In genomic region chr1:205749094-205749825, GRCh38 we compare ENCODE assay signal across 8 cellular contexts. TPM values are rescaled to one million over a fixed set of nuclear protein-coding genes. Genes with fewer than 3 reads are reported as not detected.
DNase-seq lines count a peak whose midpoint lies in the region; ATAC-seq and TF ChIP-seq lines count a peak whose summit lies in the region.

No MANE protein-coding gene starts in this region.

- H3K27me3 ChIP-seq in gastroesophageal sphincter: no peaks in the 10 kb centered on the region
- H3K27me3 ChIP-seq in neutrophil: no peaks in the 10 kb centered on the region
- H3K27me3 ChIP-seq in subcutaneous abdominal adipose tissue (ENCODE audit: control insufficient read depth in 5 of 5, insufficient read depth in 4 of 5, low read length in 5 of 5): no peaks in the 10 kb centered on the region

- H3K4me3 Mint-ChIP-seq in activated naive CD4-positive, alpha-beta T cell treated with anti-CD3 and anti-CD28 coated beads for 36 hours: peak overlapping the region; percentile 95

- H3K9me3 Mint-ChIP-seq in activated naive CD4-positive, alpha-beta T cell treated with anti-CD3 and anti-CD28 coated beads for 36 hours: no peaks in the 10 kb centered on the region

- H3K4me3 ChIP-seq in NB4 (ENCODE audit: low read depth, low read length): peak overlapping the region; percentile 87
- H3K4me3 ChIP-seq in gastroesophageal sphincter: peak overlapping the region; percentile 92 to 93
- H3K4me3 ChIP-seq in neutrophil (ENCODE audit: low read depth in 1 of 2, low read length in 1 of 2): peak overlapping the region; percentile 87 to 92
- H3K4me3 ChIP-seq in subcutaneous abdominal adipose tissue (ENCODE audit: low read depth in 1 of 5, low read length in 5 of 5): peak overlapping the region; percentile 67 to 97 (median 91)

- peak overlapping the region; percentile 100 for H3K27ac Mint-ChIP-seq in activated naive CD4-positive, alpha-beta T cell treated with anti-CD3 and anti-CD28 coated beads for 36 hours

- peaks cover 29% of the 10 kb centered on the region for H3K36me3 Mint-ChIP-seq in activated naive CD4-positive, alpha-beta T cell treated with anti-CD3 and anti-CD28 coated beads for 36 hours (ENCODE audit: low read depth)

- DNase-seq in GM04504 (ENCODE audit: low read depth) (peak; percentile 85), NB4 (ENCODE audit: low read depth) (peak; percentile 98), SK-MEL-5 (ENCODE audit: low read depth, low spot score) (peak; percentile 94)
- DNase-seq in activated naive CD4-positive, alpha-beta T cell treated with anti-CD3 and anti-CD28 coated beads for 36 hours: peak; percentile 98

- TF ChIP-seq CTCF in NB4 (IDR thresholded peaks at IDR 0.05; ENCODE audit: low read depth, low read length) (no peak), gastroesophageal sphincter (IDR thresholded peaks at IDR 0.05) (peak in 2 of 4 experiments; percentile 7 to 37), neutrophil (IDR thresholded peaks at IDR 0.05) (peak; percentile 8)

- intact Hi-C loops in activated naive CD4-positive, alpha-beta T cell treated with anti-CD3 and anti-CD28 coated beads for 36 hours (cut with micrococcal nuclease): loop anchor here (1.0 to 2.0 kb wide), 3 partner anchors 23 to 38 kb away; no protein-coding TSS in a partner anchor

- TF ChIP-seq POLR2A in NB4 (IDR thresholded peaks at IDR 0.05; ENCODE audit: extremely low read depth, insufficient read length): no peak
- TF ChIP-seq POLR2A in gastroesophageal sphincter (IDR thresholded peaks at IDR 0.05): peak; percentile 84 to 85

- no peaks in the 10 kb centered on the region for H3K27me3 Mint-ChIP-seq in activated naive CD4-positive, alpha-beta T cell treated with anti-CD3 and anti-CD28 coated beads for 36 hours (ENCODE audit: low read depth)

- no peaks in the 10 kb centered on the region for H3K9me3 ChIP-seq in gastroesophageal sphincter
- H3K9me3 ChIP-seq in neutrophil: no peaks in the 10 kb centered on the region
- H3K9me3 ChIP-seq in subcutaneous abdominal adipose tissue (ENCODE audit: control insufficient read depth in 5 of 5, low read length in 5 of 5): no peaks in the 10 kb centered on the region

- CTCF ChIA-PET in activated naive CD4-positive, alpha-beta T cell treated with anti-CD3 and anti-CD28 coated beads for 36 hours (lab: Charles Lee): interaction anchor here (0.6 to 2.1 kb wide), 6 partner anchors 11 to 40 kb away, joined by 3 to 13 read pairs (median 4); no protein-coding TSS in a partner anchor

- ATAC-seq in HG02571 (IDR thresholded peaks at IDR 0.05; ENCODE audit: unreplicated experiment) (peak; percentile 68), gastroesophageal sphincter (peak; percentile 89)

- H3K36me3 ChIP-seq in gastroesophageal sphincter (no peaks in the 10 kb centered on the region), neutrophil (no peaks in the 10 kb centered on the region), subcutaneous abdominal adipose tissue (ENCODE audit: control insufficient read depth in 5 of 5, insufficient read depth in 5 of 5, low read length in 5 of 5) (no peaks in the 10 kb centered on the region)

- H3K4me1 ChIP-seq in gastroesophageal sphincter: peaks cover 3 to 46% (median 16%) of the 10 kb centered on the region in 3 donors
- peaks cover 12 to 15% of the 10 kb centered on the region in 2 experiments for H3K4me1 ChIP-seq in neutrophil (ENCODE audit: control insufficient read depth in 1 of 2, insufficient read depth in 1 of 2, low read depth in 1 of 2, low read length in 1 of 2)
- peaks cover 3 to 35% (median 30%) of the 10 kb centered on the region in 5 donors for H3K4me1 ChIP-seq in subcutaneous abdominal adipose tissue (ENCODE audit: control insufficient read depth in 5 of 5, insufficient read depth in 5 of 5, low read length in 5 of 5)

- in situ Hi-C loops in SK-MEL-5 (cut with HindIII; ENCODE audit: low pct_unique_long_range_greater_than_20kb, low sequenced_read_pairs): no loop called here

- TF ChIP-seq EP300 in gastroesophageal sphincter (IDR thresholded peaks at IDR 0.05): no peak

- H3K27ac ChIP-seq in gastroesophageal sphincter (peak overlapping the region; percentile 96 to 100 (median 98)), neutrophil (peak overlapping the region; percentile 89), subcutaneous abdominal adipose tissue (ENCODE audit: low read depth, low read length) (peak overlapping the region; percentile 87)

- whole genome bisulfite sequencing in gastroesophageal sphincter (ENCODE audit: low coverage in 1 of 2), 2 donors: 2% methylated on average over 13 of the region's 64 CpGs; no CpG with 5 or more reads in 1 of the 2 donors

- peaks cover 38% of the 10 kb centered on the region for H3K4me1 Mint-ChIP-seq in activated naive CD4-positive, alpha-beta T cell treated with anti-CD3 and anti-CD28 coated beads for 36 hours (ENCODE audit: low read depth)

- peak overlapping the region; percentile 83 to 97 (median 92) for H3K9ac ChIP-seq in subcutaneous abdominal adipose tissue (ENCODE audit: low read length in 5 of 5)

RNA-seq across cellular contexts. Expression of gene NUCKS1, which starts 0.7 kb away (rescaled TPM):
- total RNA-seq in SK-MEL-5 (2014; rRNA removed; shearing (Covaris generic)): 63.2 and 69.2 TPM in 2 replicates
- polyA plus RNA-seq in SK-MEL-5 (2015; cell fraction: cytosol; rRNA removed): 40.0 and 47.2 TPM in 2 replicates
- polyA plus RNA-seq in SK-MEL-5 (2015; cell fraction: nucleus; rRNA removed): 19.9 and 20.4 TPM in 2 replicates
- 100 to 1,000 TPM; 215 to 218 TPM for total RNA-seq in activated naive CD4-positive, alpha-beta T cell treated with anti-CD3 and anti-CD28 coated beads for 36 hours
- 100 to 1,000 TPM; 130 to 180 (median 138) TPM for total RNA-seq in gastroesophageal sphincter

RNA-seq across cellular contexts. Expression of gene RAB29, which starts 26.0 kb away (rescaled TPM):
- total RNA-seq in SK-MEL-5 (2014; rRNA removed; shearing (Covaris generic)): 29.8 and 30.8 TPM in 2 replicates
- 45.3 and 45.4 TPM in 2 replicates for polyA plus RNA-seq in SK-MEL-5 (2015; cell fraction: cytosol; rRNA removed)
- 34.5 and 43.2 TPM in 2 replicates for polyA plus RNA-seq in SK-MEL-5 (2015; cell fraction: nucleus; rRNA removed)
- total RNA-seq in activated naive CD4-positive, alpha-beta T cell treated with anti-CD3 and anti-CD28 coated beads for 36 hours: 10 to 100 TPM; 25.0 TPM
- 10 to 100 TPM; 17.0 to 74.8 (median 43.4) TPM for total RNA-seq in gastroesophageal sphincter

Comparison
In these comparisons a context has a peak if more than half of its experiments do, and no peak if none do; other contexts are left out.
1. Peak in every context shown above with its lines: DNase-seq, ATAC-seq, H3K4me3 ChIP-seq and H3K27ac ChIP-seq.